ENCODE assay signal across 8 cellular contexts in the genomic region with DNA sequence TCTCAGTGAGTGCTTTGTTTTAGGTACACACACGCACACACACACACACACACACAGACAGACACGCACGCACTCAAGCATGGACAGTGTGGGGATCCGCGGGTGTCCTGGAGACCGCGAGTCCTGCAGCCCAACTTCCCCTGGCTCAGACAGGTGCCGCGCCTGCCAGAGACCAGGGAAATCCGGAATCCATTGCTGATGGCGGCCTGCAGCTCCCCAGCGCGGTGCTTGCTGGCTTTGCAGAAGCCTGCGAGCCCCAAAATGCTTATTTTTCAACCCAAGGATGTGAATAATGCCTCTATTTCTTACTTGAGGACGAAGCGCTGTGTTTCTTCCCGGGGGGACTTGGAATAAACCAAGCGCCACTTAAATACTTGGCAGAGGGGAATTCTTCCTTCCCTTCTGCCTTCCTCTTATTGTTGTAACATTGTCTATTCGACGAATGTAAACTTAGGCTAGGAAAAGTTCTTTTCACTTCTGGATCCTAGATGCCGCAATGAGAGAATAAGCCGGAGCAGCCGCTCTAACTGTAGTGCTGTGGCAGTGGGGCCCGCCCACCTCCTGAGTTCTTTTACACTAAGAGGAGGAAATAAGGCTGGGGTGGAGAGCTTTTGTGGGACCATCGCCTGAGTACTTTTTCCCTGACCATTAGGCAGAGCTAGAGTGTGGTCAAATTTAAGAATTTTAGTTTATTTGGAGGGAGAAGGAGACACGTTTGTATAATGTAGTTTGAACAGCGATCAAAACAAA. TPM values are rescaled to one million over a fixed set of nuclear protein-coding genes. Genes with fewer than 3 reads are reported as not detected.
DNase-seq lines count a peak whose midpoint lies in the region; ATAC-seq and TF ChIP-seq lines count a peak whose summit lies in the region.

No MANE protein-coding gene starts in this region.

- POLR2A ChIA-PET in activated B cell treated with CpG ODN at 0.5 μM for 24 hours (lab: Charles Lee) = no interaction called here

- TF ChIP-seq CTCF in activated B cell treated with CpG ODN at 0.5 μM for 24 hours (IDR thresholded peaks at IDR 0.05) (no peak), lung (IDR thresholded peaks at IDR 0.05; ENCODE audit: control extremely low read depth, extremely low read depth) (no peak)

- CTCF ChIA-PET in activated B cell treated with CpG ODN at 0.5 μM for 24 hours (lab: Charles Lee) = no interaction called here

- H3K27ac Mint-ChIP-seq in activated B cell treated with CpG ODN at 0.5 μM for 24 hours = no peak overlapping the region
- H3K27ac Mint-ChIP-seq in stimulated activated naive CD8-positive, alpha-beta T cell treated with anti-CD3 and anti-CD28 coated beads, Interleukin-15, Interleukin-2, amounts not matched to agents 100 ng/mL and 50 ng/mL, for 24 hours = no peak overlapping the region

- H3K36me3 Mint-ChIP-seq in activated B cell treated with CpG ODN at 0.5 μM for 24 hours (ENCODE audit: low read depth) = no peaks in the 10 kb centered on the region
- no peaks in the 10 kb centered on the region for H3K36me3 Mint-ChIP-seq in stimulated activated naive CD8-positive, alpha-beta T cell treated with anti-CD3 and anti-CD28 coated beads, Interleukin-15, Interleukin-2, amounts not matched to agents 100 ng/mL and 50 ng/mL, for 24 hours (ENCODE audit: low read depth)

- peaks cover 11% of the 10 kb centered on the region for H3K4me1 Mint-ChIP-seq in activated B cell treated with CpG ODN at 0.5 μM for 24 hours
- peaks cover 22% of the 10 kb centered on the region for H3K4me1 Mint-ChIP-seq in stimulated activated naive CD8-positive, alpha-beta T cell treated with anti-CD3 and anti-CD28 coated beads, Interleukin-15, Interleukin-2, amounts not matched to agents 100 ng/mL and 50 ng/mL, for 24 hours (ENCODE audit: low read depth)

- peak; percentile 40 for DNase-seq in NCI-H345 (lab: John Stamatoyannopoulos, UW)
- DNase-seq in NCI-H345 treated with DMSO at 0.1 percent for 48 hours (lab: John Stamatoyannopoulos, UW; ENCODE audit: unreplicated experiment) = no peak
- no peak for DNase-seq in activated B cell treated with CpG ODN at 0.5 μM for 24 hours
- DNase-seq in lung (ENCODE audit: low spot score) = peak; percentile 43

- H3K36me3 ChIP-seq in ectodermal cell (ENCODE audit: control insufficient read depth, insufficient read depth, low read length) (no peaks in the 10 kb centered on the region), lung (ENCODE audit: control insufficient read depth in 2 of 2, insufficient read depth in 2 of 2, low read length in 2 of 2) (no peaks in the 10 kb centered on the region)

- H3K9me3 Mint-ChIP-seq in activated B cell treated with CpG ODN at 0.5 μM for 24 hours = no peaks in the 10 kb centered on the region
- H3K9me3 Mint-ChIP-seq in stimulated activated naive CD8-positive, alpha-beta T cell treated with anti-CD3 and anti-CD28 coated beads, Interleukin-15, Interleukin-2, amounts not matched to agents 100 ng/mL and 50 ng/mL, for 24 hours = no peaks in the 10 kb centered on the region

- no peaks in the 10 kb centered on the region for H3K9me3 ChIP-seq in ectodermal cell (ENCODE audit: control insufficient read depth, low read length)
- no peaks in the 10 kb centered on the region for H3K9me3 ChIP-seq in lung (ENCODE audit: control insufficient read depth in 2 of 2, insufficient read depth in 1 of 2, low read length in 1 of 2)

- H3K27me3 Mint-ChIP-seq in activated B cell treated with CpG ODN at 0.5 μM for 24 hours = peaks cover 37% of the 10 kb centered on the region
- H3K27me3 Mint-ChIP-seq in stimulated activated naive CD8-positive, alpha-beta T cell treated with anti-CD3 and anti-CD28 coated beads, Interleukin-15, Interleukin-2, amounts not matched to agents 100 ng/mL and 50 ng/mL, for 24 hours = peaks cover 52% of the 10 kb centered on the region

- H3K4me3 Mint-ChIP-seq in activated B cell treated with CpG ODN at 0.5 μM for 24 hours = peak overlapping the region; percentile 72
- peak overlapping the region; percentile 72 for H3K4me3 Mint-ChIP-seq in stimulated activated naive CD8-positive, alpha-beta T cell treated with anti-CD3 and anti-CD28 coated beads, Interleukin-15, Interleukin-2, amounts not matched to agents 100 ng/mL and 50 ng/mL, for 24 hours

- H3K4me1 ChIP-seq in ectodermal cell (ENCODE audit: control insufficient read depth, insufficient read depth, low read length) (peaks cover 6% of the 10 kb centered on the region), lung (ENCODE audit: control insufficient read depth in 2 of 2, insufficient read depth in 2 of 2, low read length in 2 of 2) (peaks cover 2 to 3% of the 10 kb centered on the region in 2 donors)

- peaks cover 44% of the 10 kb centered on the region for H3K27me3 ChIP-seq in ectodermal cell (ENCODE audit: control insufficient read depth, insufficient read depth, low read length, poor library complexity, severe bottlenecking)
- no peaks in the 10 kb centered on the region for H3K27me3 ChIP-seq in lung (ENCODE audit: control insufficient read depth, insufficient read depth)

- intact Hi-C loops in activated B cell treated with CpG ODN at 0.5 μM for 24 hours (cut with micrococcal nuclease) = no loop called here

- ATAC-seq in HG03571 (IDR thresholded peaks at IDR 0.05; ENCODE audit: unreplicated experiment) (peak; percentile 29), activated B cell treated with CpG ODN at 0.5 μM for 24 hours (ENCODE audit: low read depth) (no peak), lung (ENCODE audit: insufficient read depth, low FRiP score) (peak; percentile 19), HG02870 (IDR thresholded peaks at IDR 0.05; ENCODE audit: unreplicated experiment) (no peak)

- peak overlapping the region; percentile 66 for H3K4me3 ChIP-seq in ectodermal cell (ENCODE audit: insufficient read depth, low read depth, low read length)
- H3K4me3 ChIP-seq in lung = peak overlapping the region; percentile 88

- 7 to 8% methylated on average over 27 of the region's 27 CpGs for WGBS in ectodermal cell, 2 experiments
- 3 to 4% methylated on average over 27 of the region's 27 CpGs for WGBS in lung, 2 donors

- H3K27ac ChIP-seq in ectodermal cell (ENCODE audit: insufficient read depth, low read depth, low read length, poor library complexity, severe bottlenecking) (no peak overlapping the region), lung (ENCODE audit: low read depth in 1 of 2, low read length in 1 of 2) (peak overlapping the region in 1 of 2 donors; percentile 85)

RNA-seq across cellular contexts. Expression of a gene that starts 0.8 kb away (rescaled TPM):
- total RNA-seq in activated B cell treated with CpG ODN at 0.5 μM for 24 hours (0.05 and 0.07 TPM in 2 replicates), lung (10 to 100 TPM; 22.3 to 36.1 TPM)
- 1.6 TPM for polyA plus RNA-seq in ectodermal cell (2013, experiment 1 of 4)
- polyA plus RNA-seq in ectodermal cell (2013, experiment 2 of 4) = 1.5 TPM
- polyA plus RNA-seq in ectodermal cell (2013, experiment 3 of 4) = 1.3 TPM
- 1.5 TPM for polyA plus RNA-seq in ectodermal cell (2013, experiment 4 of 4)
- polyA plus RNA-seq in lung = 10 to 100 TPM in 1 of 2 donors, 1 to 10 TPM in 1; 2.0 to 16.1 TPM

Comparison
In these comparisons a context has a peak if more than half of its experiments do, and no peak if none do; other contexts are left out.
1. DNase-seq: peak in NCI-H345 (single experiment) and lung (single experiment); none in NCI-H345 treated with DMSO at 0.1 percent for 48 hours (single experiment) and activated B cell treated with CpG ODN at 0.5 μM for 24 hours (single experiment).
2. ATAC-seq: peak in HG03571 (single experiment) and lung (single experiment); none in activated B cell treated with CpG ODN at 0.5 μM for 24 hours (single experiment) and HG02870 (single experiment).
3. RNA of a gene that starts 0.8 kb away (total RNA-seq): 22.3 to 36.1 TPM in lung; 0.05 to 0.07 TPM in activated B cell treated with CpG ODN at 0.5 μM for 24 hours; every median in the first group is over 10 times any median in the second.